Comparison of ENCODE assay signal across 10 cellular contexts in genomic region chr18:49723648-49724180, GRCh38.
DNase-seq lines count a peak whose midpoint lies in the region; ATAC-seq, FAIRE-seq and TF ChIP-seq lines count a peak whose summit lies in the region.
"Had no signal": no experiment of that assay in that cellular context is flagged by ENCODE, and none has a peak within 500 bp of the region (broad histone marks: within the 10 kb centered on the region; RNA-seq: fewer than 3 reads in every experiment).

No MANE protein-coding gene starts in this region.

- peaks cover 5% of the 10 kb centered on the region for H3K9me3 Mint-ChIP-seq in astrocyte (ENCODE audit: unreplicated experiment)
- H3K9me3 Mint-ChIP-seq in nephron, result peaks cover 5% of the 10 kb centered on the region

- H3K27ac Mint-ChIP-seq in astrocyte (ENCODE audit: unreplicated experiment) (peak overlapping the region; percentile 80), nephron (peak overlapping the region in 2 of 3 experiments; percentile 71 to 80)

- intact Hi-C loops in posterior vena cava (cut with DNase I), result no loop called here

- peak overlapping the region; percentile 69 for H3K27ac ChIP-seq in astrocyte (ENCODE audit: low read depth, low read length)
- H3K27ac ChIP-seq: spleen had no signal

- no peaks in the 10 kb centered on the region for H4K20me1 ChIP-seq in astrocyte (ENCODE audit: insufficient read depth, low read length)

- H3K36me3 ChIP-seq in astrocyte (ENCODE audit: insufficient read depth, low read length), result no peaks in the 10 kb centered on the region
- H3K36me3 ChIP-seq: spleen had no signal

- DNase-seq in GM12892 (ENCODE audit: insufficient read length), result no peak
- peak; percentile 83 for DNase-seq in astrocyte (ENCODE audit: low read depth)
- no peak for DNase-seq in central memory CD4-positive, alpha-beta T cell
- DNase-seq in posterior vena cava (ENCODE audit: low spot score), result no peak
- DNase-seq: spleen had no signal

- H3K4me3 Mint-ChIP-seq in astrocyte (ENCODE audit: unreplicated experiment), result no peak overlapping the region
- no peak overlapping the region for H3K4me3 Mint-ChIP-seq in nephron

- no peak for TF ChIP-seq CTCF in astrocyte (IDR thresholded peaks at IDR 0.05; ENCODE audit: insufficient read depth, low read depth, low read length)
- TF ChIP-seq CTCF in nephron (IDR thresholded peaks at IDR 0.05; ENCODE audit: unreplicated experiment in 3 of 3), result no peak

- no peak for TF ChIP-seq POLR2A in GM12892 (IDR thresholded peaks at IDR 0.05; ENCODE audit: low read depth, low read length)

- peaks cover 29% of the 10 kb centered on the region for H3K4me1 ChIP-seq in astrocyte (ENCODE audit: insufficient read depth, low read length)

- H3K9ac ChIP-seq in astrocyte (ENCODE audit: low read length), result peak overlapping the region; percentile 44

- peak overlapping the region; percentile 74 for H3K4me2 ChIP-seq in astrocyte (ENCODE audit: low read length)

- H3K27me3 Mint-ChIP-seq in astrocyte (ENCODE audit: low read depth, unreplicated experiment), result no peaks in the 10 kb centered on the region
- H3K27me3 Mint-ChIP-seq in nephron (ENCODE audit: low read depth), result peaks cover 3% of the 10 kb centered on the region

- H3K36me3 Mint-ChIP-seq in astrocyte (ENCODE audit: low read depth, unreplicated experiment), result no peaks in the 10 kb centered on the region
- H3K36me3 Mint-ChIP-seq in nephron (ENCODE audit: low read depth), result no peaks in the 10 kb centered on the region

- H3K4me3 ChIP-seq in astrocyte (ENCODE audit: insufficient read depth, low read depth, low read length), result peak overlapping the region; percentile 30
- H3K4me3 ChIP-seq: spleen had no signal

- ATAC-seq in HG03280 (IDR thresholded peaks at IDR 0.05; ENCODE audit: unreplicated experiment) (peak; percentile 52), HG02763 (IDR thresholded peaks at IDR 0.05; ENCODE audit: unreplicated experiment) (no peak), GM21381 (IDR thresholded peaks at IDR 0.05; ENCODE audit: unreplicated experiment) (no peak)

- H3K27me3 ChIP-seq in astrocyte (ENCODE audit: insufficient read depth, low read length), result no peaks in the 10 kb centered on the region

- H2AFZ ChIP-seq in astrocyte (ENCODE audit: low read depth, low read length), result peak overlapping the region; percentile 50

- H3K79me2 ChIP-seq in astrocyte (ENCODE audit: insufficient read depth, low read length), result no peaks in the 10 kb centered on the region

- H3K9me3 ChIP-seq in astrocyte (ENCODE audit: insufficient read depth, low read depth, low read length), result no peaks in the 10 kb centered on the region
- H3K9me3 ChIP-seq: spleen had no signal

- peaks cover 23% of the 10 kb centered on the region for H3K4me1 Mint-ChIP-seq in astrocyte (ENCODE audit: low read depth, unreplicated experiment)
- H3K4me1 Mint-ChIP-seq in nephron, result peaks cover 28% of the 10 kb centered on the region

- FAIRE-seq in GM12892 (lab: Jason Lieb, UNC) (peak; percentile 5), astrocyte (lab: Jason Lieb, UNC) (no peak)
- FAIRE-seq: TTC549 had no signal
